Comparison of ENCODE assay signal across 26 cellular contexts in genomic region chr19:43457809-43458208, GRCh38. TPM values are rescaled to one million over a fixed set of nuclear protein-coding genes. Genes with fewer than 3 reads are reported as not detected.
"Had no signal": no experiment of that assay in that cellular context is flagged by ENCODE, and none has a peak within 500 bp of the region (broad histone marks: within the 10 kb centered on the region; RNA-seq: fewer than 3 reads in every experiment).

No MANE protein-coding gene starts in this region.

- H3K9me3 ChIP-seq: heart left ventricle, neutrophil, right atrium auricular region, sigmoid colon, stomach, thoracic aorta, transverse colon had no signal

- H3K27ac ChIP-seq: epithelial cell of prostate, heart left ventricle, neutrophil, right atrium auricular region, sigmoid colon, stomach, thoracic aorta, transverse colon had no signal

- H3K27ac Mint-ChIP-seq: nephron progenitor cell had no signal

- H3K27me3 ChIP-seq: heart left ventricle, right atrium auricular region, sigmoid colon, stomach, transverse colon had no signal

- H3K4me1 Mint-ChIP-seq: nephron progenitor cell had no signal

- H3K9me3 Mint-ChIP-seq: naive thymus-derived CD4-positive, alpha-beta T cell had no signal

- H3K36me3 ChIP-seq: heart left ventricle, neutrophil, right atrium auricular region, sigmoid colon, stomach, thoracic aorta, transverse colon had no signal

- H3K4me3 Mint-ChIP-seq: naive thymus-derived CD4-positive, alpha-beta T cell; nephron progenitor cell had no signal

- H3K4me3 ChIP-seq: heart left ventricle, right atrium auricular region, sigmoid colon, skin epidermis, stomach, thoracic aorta, transverse colon had no signal

- DNase-seq: cortex of kidney; effector memory CD4-positive, alpha-beta T cell; heart left ventricle; hippocampal formation; kidney glomerular epithelial cell; mammary epithelial cell; naive thymus-derived CD4-positive, alpha-beta T cell; nephron progenitor cell; sigmoid colon; stimulated activated CD4-positive, alpha-beta T cell treated with anti-CD3 and anti-CD28 coated beads, Interleukin-2, amount 100 ng/mL, for 24 hours; stimulated activated CD4-positive, alpha-beta T cell treated with anti-CD3 and anti-CD28 coated beads, Interleukin-4, amount 100 ng/mL, for 4 hours; stimulated activated naive CD4-positive, alpha-beta T cell; stomach; substantia nigra; transverse colon had no signal

RNA-seq across cellular contexts. Expression of gene LYPD3, which starts 7.6 kb away (rescaled TPM):
- total RNA-seq: glomerular endothelial cell had no signal

RNA-seq across cellular contexts. Expression of gene TEX101, which starts 43.1 kb away (rescaled TPM):
- total RNA-seq: frontal cortex, glomerular endothelial cell, heart left ventricle, left lobe of liver, mammary epithelial cell, mesenteric fat pad, osteocyte, right atrium auricular region, sigmoid colon, stomach, thoracic aorta, transverse colon, urinary bladder had no signal
- polyA plus RNA-seq: heart left ventricle; mammary epithelial cell; naive thymus-derived CD4-positive, alpha-beta T cell; urinary bladder had no signal
